In genomic region chr13:112143046-112143752, GRCh38 we compare ENCODE assay signal across 26 cellular contexts.
"Had no signal": no experiment of that assay in that cellular context is flagged by ENCODE, and none has a peak within 500 bp of the region (broad histone marks: within the 10 kb centered on the region; RNA-seq: fewer than 3 reads in every experiment).

No MANE protein-coding gene starts in this region.

- ATAC-seq: activated CD4-positive, alpha-beta T cell treated with anti-CD3 and anti-CD28 coated beads for 36 hours; activated CD8-positive, alpha-beta T cell treated with anti-CD3 and anti-CD28 coated beads, Interleukin-2, amount 10 ng/mL, durations not matched to agents 7 days and 5 days; activated naive CD4-positive, alpha-beta T cell treated with anti-CD3 and anti-CD28 coated beads, Interleukin-2, amount 50 U/mL, for 72 hours; Panc1 had no signal

- H3K4me3 Mint-ChIP-seq: activated CD4-positive, alpha-beta T cell treated with anti-CD3 and anti-CD28 coated beads for 36 hours; activated CD8-positive, alpha-beta T cell treated with anti-CD3 and anti-CD28 coated beads, Interleukin-2, amount 10 ng/mL, durations not matched to agents 7 days and 5 days; IgD-negative memory B cell had no signal

- H3K36me3 ChIP-seq: SJCRH30 had no signal

- H3K4me3 ChIP-seq: SJCRH30 had no signal

- H3K9me3 Mint-ChIP-seq: activated naive CD4-positive, alpha-beta T cell treated with anti-CD3 and anti-CD28 coated beads, Interleukin-2, amount 50 U/mL, for 72 hours; IgD-negative memory B cell had no signal

- H3K4me1 Mint-ChIP-seq: activated CD4-positive, alpha-beta T cell treated with anti-CD3 and anti-CD28 coated beads for 36 hours; IgD-negative memory B cell had no signal

- H3K27me3 ChIP-seq: SJCRH30 had no signal

- H3K4me1 ChIP-seq: SJCRH30 had no signal

- H3K9me3 ChIP-seq: SJCRH30, SK-N-SH had no signal

- H3K27me3 Mint-ChIP-seq: IgD-negative memory B cell had no signal

- H3K36me3 Mint-ChIP-seq: activated naive CD4-positive, alpha-beta T cell treated with anti-CD3 and anti-CD28 coated beads, Interleukin-2, amount 50 U/mL, for 72 hours; IgD-negative memory B cell had no signal

- H3K27ac ChIP-seq: KMS-11, SJCRH30, VCaP had no signal

- DNase-seq: activated CD4-positive, alpha-beta T cell treated with anti-CD3 and anti-CD28 coated beads for 36 hours; activated CD4-positive, alpha-beta T cell treated with anti-CD3 and anti-CD28 coated beads, Interleukin-2, amount 50 U/mL, for 1 hour; activated CD8-positive, alpha-beta memory T cell treated with anti-CD3 and anti-CD28 coated beads, Interleukin-2, amount 50 U/mL, for 48 hours; activated CD8-positive, alpha-beta T cell treated with anti-CD3 and anti-CD28 coated beads, Interleukin-2, amount 10 ng/mL, durations not matched to agents 7 days and 5 days; activated naive CD4-positive, alpha-beta T cell treated with Interleukin-2 at 50 U/mL for 16 hours; activated T-cell treated with anti-CD3 and anti-CD28 coated beads, Interleukin-2, amount 50 U/mL, for 1 hour; MM.1S; NCI-H1105; NCI-H1436; NCI-H1694 treated with DMSO at 0.1 percent for 48 hours; NCI-H2029 treated with DMSO at 0.1 percent for 48 hours; NCI-H345; NCI-H510A; NCI-H526 treated with DMSO at 0.1 percent for 48 hours; NCI-H82; OCI-M1; Right ventricle myocardium superior; RPMI8226; SJCRH30; SK-N-SH; T-helper 1 cell had no signal

- H3K27ac Mint-ChIP-seq: activated CD4-positive, alpha-beta T cell treated with anti-CD3 and anti-CD28 coated beads for 36 hours; activated CD8-positive, alpha-beta T cell treated with anti-CD3 and anti-CD28 coated beads, Interleukin-2, amount 10 ng/mL, durations not matched to agents 7 days and 5 days; activated naive CD4-positive, alpha-beta T cell treated with anti-CD3 and anti-CD28 coated beads, Interleukin-2, amount 50 U/mL, for 72 hours had no signal
